16 cellular contexts compared by ENCODE assay signal in genomic region chr1:90067194-90067593, GRCh38.
DNase-seq lines count a peak whose midpoint lies in the region; ATAC-seq, FAIRE-seq and TF ChIP-seq lines count a peak whose summit lies in the region.
"Had no signal": no experiment of that assay in that cellular context is flagged by ENCODE, and none has a peak within 500 bp of the region (broad histone marks: within the 10 kb centered on the region; RNA-seq: fewer than 3 reads in every experiment).

No MANE protein-coding gene starts in this region.

- POLR2A ChIA-PET in HEK293 (lab: Yijun Ruan, JAX), result no interaction called here

- no peak for ATAC-seq in GM19397 (IDR thresholded peaks at IDR 0.05; ENCODE audit: unreplicated experiment)

- no peaks in the 10 kb centered on the region for H3F3A ChIP-seq in neural cell (ENCODE audit: insufficient read depth, low read length, poor library complexity, severe bottlenecking)

- no peaks in the 10 kb centered on the region for H3K9me2 ChIP-seq in hepatocyte (replicated peaks; ENCODE audit: insufficient read depth)
- no peaks in the 10 kb centered on the region for H3K9me2 ChIP-seq in neural cell (ENCODE audit: insufficient read depth, low read length)

- no peak overlapping the region for H3K9ac ChIP-seq in neural cell (ENCODE audit: low read length)
- H3K9ac ChIP-seq: GM23248 had no signal

- CTCF ChIA-PET in HEK293 (lab: Yijun Ruan, JAX), result interaction anchor here (2.1 kb wide), 1 partner anchor 21 kb away, joined by 8 read pairs; no protein-coding TSS in a partner anchor

- H2AFZ ChIP-seq in hepatocyte, result no peak overlapping the region
- no peak overlapping the region for H2AFZ ChIP-seq in neural cell (ENCODE audit: low read depth, low read length)
- H2AFZ ChIP-seq: GM23248 had no signal

- no peak for TF ChIP-seq RAD21 in neural cell (conservative IDR thresholded peaks at IDR 0.05)

- no peaks in the 10 kb centered on the region for H3K36me3 ChIP-seq in HEK293 (ENCODE audit: control insufficient read depth in 2 of 2, insufficient read depth in 1 of 2, low read length in 2 of 2)
- H3K36me3 ChIP-seq in hepatocyte (replicated peaks; ENCODE audit: insufficient read depth, low read depth), result no peaks in the 10 kb centered on the region
- no peaks in the 10 kb centered on the region for H3K36me3 ChIP-seq in neural cell (ENCODE audit: insufficient read depth, low read length)
- H3K36me3 ChIP-seq: HAP-1 had no signal

- no peak overlapping the region for H3K27ac ChIP-seq in HEK293 (ENCODE audit: extremely low read depth, low read depth, low read length)
- H3K27ac ChIP-seq in hepatocyte, result no peak overlapping the region
- H3K27ac ChIP-seq in neural cell (ENCODE audit: low read length), result no peak overlapping the region
- H3K27ac ChIP-seq: C4-2B, GM23248, HL-60 had no signal

- no peak for TF ChIP-seq CTCF in HEK293 (tag by site-specific recombination; IDR thresholded peaks at IDR 0.05)
- TF ChIP-seq CTCF in hepatocyte (IDR thresholded peaks at IDR 0.05; ENCODE audit: poor library complexity), result no peak
- no peak for TF ChIP-seq CTCF in neural cell (IDR thresholded peaks at IDR 0.05; ENCODE audit: poor library complexity, severe bottlenecking)
- TF ChIP-seq CTCF in D721Med (IDR thresholded peaks at IDR 0.05; ENCODE audit: insufficient read depth, missing control alignments), result no peak

- H3K4me3 ChIP-seq in HEK293 (ENCODE audit: low read depth, low read length) (no peak overlapping the region), hepatocyte (no peak overlapping the region), neural cell (ENCODE audit: low read length) (no peak overlapping the region)
- H3K4me3 ChIP-seq: GM23248, HAP-1 had no signal

- no peaks in the 10 kb centered on the region for H3K27me3 ChIP-seq in hepatocyte
- no peaks in the 10 kb centered on the region for H3K27me3 ChIP-seq in neural cell (ENCODE audit: insufficient read depth, low read depth, low read length)

- peak; percentile 89 for TF ChIP-seq EP300 in neural cell (conservative IDR thresholded peaks at IDR 0.05; ENCODE audit: poor library complexity, severe bottlenecking)

- H3K4me2 ChIP-seq in hepatocyte, result no peak overlapping the region
- peak overlapping the region; percentile 4 for H3K4me2 ChIP-seq in neural cell (ENCODE audit: low read length)

- H4K20me1 ChIP-seq in hepatocyte (ENCODE audit: insufficient read depth, poor library complexity, severe bottlenecking) (no peaks in the 10 kb centered on the region), neural cell (ENCODE audit: insufficient read depth) (no peaks in the 10 kb centered on the region)

- 15% methylated on average over 1 of the region's 1 CpG for WGBS in hepatocyte (ENCODE audit: low lambda C conversion rate, missing lambda C conversion rate)

- no peaks in the 10 kb centered on the region for H3K4me1 ChIP-seq in HEK293 (ENCODE audit: control insufficient read depth, insufficient read depth, low read length)
- H3K4me1 ChIP-seq in hepatocyte (ENCODE audit: insufficient read depth), result peaks cover 6% of the 10 kb centered on the region
- H3K4me1 ChIP-seq: HAP-1 had no signal

- H3K79me2 ChIP-seq in hepatocyte (no peaks in the 10 kb centered on the region), neural cell (replicated peaks; ENCODE audit: insufficient read depth, low read length) (no peaks in the 10 kb centered on the region)

- FAIRE-seq in D721Med (lab: Jason Lieb, UNC), result no peak
- FAIRE-seq: A204.1 had no signal

- DNase-seq in hepatocyte (ENCODE audit: low spot score), result peak; percentile 11
- DNase-seq in D721Med (ENCODE audit: insufficient read length, low spot score), result no peak
- no peak for DNase-seq in COLO668 (lab: John Stamatoyannopoulos, UW; ENCODE audit: unreplicated experiment)
- DNase-seq: AML-193; CD4-positive, alpha-beta T cell; DMS79 treated with DMSO at 0.1 percent for 48 hours; GF-D8; GM23248; HFFc6 had no signal

- H3K9me3 ChIP-seq in HEK293 (ENCODE audit: control insufficient read depth, insufficient read depth, low read depth, low read length) (no peaks in the 10 kb centered on the region), hepatocyte (ENCODE audit: low read depth) (no peaks in the 10 kb centered on the region), neural cell (ENCODE audit: low read length) (no peaks in the 10 kb centered on the region)
- H3K9me3 ChIP-seq: HAP-1 had no signal

TF ChIP-seq in HEK293, 187 proteins besides CTCF, POLR2A, EP300 and RAD21 (continues in another document):
- TF ChIP-seq ZNF843 (tag by site-specific recombination; IDR thresholded peaks at IDR 0.05) (peak; percentile 74; the same call in 1 of the 2 replicates), ZBTB44 (tag by site-specific recombination; IDR thresholded peaks at IDR 0.05) (0 out of 2 replicates have a peak, but pooled peaks have one; percentile 37), MZF1 (tag by site-specific recombination; IDR thresholded peaks at IDR 0.05; ENCODE audit: borderline replicate concordance) (peak; percentile 14; the same call in 1 of the 2 replicates)
- TF ChIP-seq, protein P1, sequence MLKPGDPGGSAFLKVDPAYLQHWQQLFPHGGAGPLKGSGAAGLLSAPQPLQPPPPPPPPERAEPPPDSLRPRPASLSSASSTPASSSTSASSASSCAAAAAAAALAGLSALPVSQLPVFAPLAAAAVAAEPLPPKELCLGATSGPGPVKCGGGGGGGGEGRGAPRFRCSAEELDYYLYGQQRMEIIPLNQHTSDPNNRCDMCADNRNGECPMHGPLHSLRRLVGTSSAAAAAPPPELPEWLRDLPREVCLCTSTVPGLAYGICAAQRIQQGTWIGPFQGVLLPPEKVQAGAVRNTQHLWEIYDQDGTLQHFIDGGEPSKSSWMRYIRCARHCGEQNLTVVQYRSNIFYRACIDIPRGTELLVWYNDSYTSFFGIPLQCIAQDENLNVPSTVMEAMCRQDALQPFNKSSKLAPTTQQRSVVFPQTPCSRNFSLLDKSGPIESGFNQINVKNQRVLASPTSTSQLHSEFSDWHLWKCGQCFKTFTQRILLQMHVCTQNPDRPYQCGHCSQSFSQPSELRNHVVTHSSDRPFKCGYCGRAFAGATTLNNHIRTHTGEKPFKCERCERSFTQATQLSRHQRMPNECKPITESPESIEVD (tag by site-specific recombination; IDR thresholded peaks at IDR 0.05), result peak; percentile 86

TF ChIP-seq in neural cell, 6 proteins besides CTCF, POLR2A, EP300 and RAD21:
- TF ChIP-seq TAF1 (IDR thresholded peaks at IDR 0.05; ENCODE audit: low read depth) (no peak), MXI1 (conservative IDR thresholded peaks at IDR 0.05; ENCODE audit: poor library complexity, severe bottlenecking) (no peak), SMC3 (conservative IDR thresholded peaks at IDR 0.05; ENCODE audit: poor library complexity) (no peak), EZH2 (IDR thresholded peaks at IDR 0.05; ENCODE audit: borderline replicate concordance, insufficient read depth, low read length, poor library complexity, severe bottlenecking) (no peak), POLR2AphosphoS5 (IDR thresholded peaks at IDR 0.05) (peak; percentile 79)
- TF ChIP-seq, protein P2, sequence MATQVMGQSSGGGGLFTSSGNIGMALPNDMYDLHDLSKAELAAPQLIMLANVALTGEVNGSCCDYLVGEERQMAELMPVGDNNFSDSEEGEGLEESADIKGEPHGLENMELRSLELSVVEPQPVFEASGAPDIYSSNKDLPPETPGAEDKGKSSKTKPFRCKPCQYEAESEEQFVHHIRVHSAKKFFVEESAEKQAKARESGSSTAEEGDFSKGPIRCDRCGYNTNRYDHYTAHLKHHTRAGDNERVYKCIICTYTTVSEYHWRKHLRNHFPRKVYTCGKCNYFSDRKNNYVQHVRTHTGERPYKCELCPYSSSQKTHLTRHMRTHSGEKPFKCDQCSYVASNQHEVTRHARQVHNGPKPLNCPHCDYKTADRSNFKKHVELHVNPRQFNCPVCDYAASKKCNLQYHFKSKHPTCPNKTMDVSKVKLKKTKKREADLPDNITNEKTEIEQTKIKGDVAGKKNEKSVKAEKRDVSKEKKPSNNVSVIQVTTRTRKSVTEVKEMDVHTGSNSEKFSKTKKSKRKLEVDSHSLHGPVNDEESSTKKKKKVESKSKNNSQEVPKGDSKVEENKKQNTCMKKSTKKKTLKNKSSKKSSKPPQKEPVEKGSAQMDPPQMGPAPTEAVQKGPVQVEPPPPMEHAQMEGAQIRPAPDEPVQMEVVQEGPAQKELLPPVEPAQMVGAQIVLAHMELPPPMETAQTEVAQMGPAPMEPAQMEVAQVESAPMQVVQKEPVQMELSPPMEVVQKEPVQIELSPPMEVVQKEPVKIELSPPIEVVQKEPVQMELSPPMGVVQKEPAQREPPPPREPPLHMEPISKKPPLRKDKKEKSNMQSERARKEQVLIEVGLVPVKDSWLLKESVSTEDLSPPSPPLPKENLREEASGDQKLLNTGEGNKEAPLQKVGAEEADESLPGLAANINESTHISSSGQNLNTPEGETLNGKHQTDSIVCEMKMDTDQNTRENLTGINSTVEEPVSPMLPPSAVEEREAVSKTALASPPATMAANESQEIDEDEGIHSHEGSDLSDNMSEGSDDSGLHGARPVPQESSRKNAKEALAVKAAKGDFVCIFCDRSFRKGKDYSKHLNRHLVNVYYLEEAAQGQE (IDR thresholded peaks at IDR 0.05; ENCODE audit: borderline replicate concordance), result no peak
TF ChIP-seq in neural cell: peak in this region for 1.
